In genomic region chr6:43444601-43445000, GRCh38 we compare ENCODE assay signal across 17 cellular contexts.
"Had no signal": no experiment of that assay in that cellular context is flagged by ENCODE, and none has a peak within 500 bp of the region (broad histone marks: within the 10 kb centered on the region; RNA-seq: fewer than 3 reads in every experiment).

No MANE protein-coding gene starts in this region.

- DNase-seq: esophagus squamous epithelium; glutamatergic neuron; kidney; left colon; left ventricle myocardium superior; mesendoderm; naive B cell; stimulated activated CD4-positive, alpha-beta T cell treated with anti-CD3 and anti-CD28 coated beads, Interleukin-2, amount 100 ng/mL, for 48 hours; upper lobe of right lung had no signal

- H3K27ac ChIP-seq: esophagus squamous epithelium, gastroesophageal sphincter, tibial nerve, upper lobe of right lung, vagina had no signal

- H3K4me1 Mint-ChIP-seq: nephron had no signal

- H3K4me3 Mint-ChIP-seq: dendritic cell treated with granulocyte-macrophage colony-stimulating factor and Interleukin-4, amounts not matched to agents 40 ng/mL and 50 ng/mL, for 4 days; nephron; stimulated activated naive CD8-positive, alpha-beta T cell treated with anti-CD3 and anti-CD28 coated beads, Interleukin-15, Interleukin-2, amounts not matched to agents 100 ng/mL and 50 ng/mL, for 24 hours had no signal

- H3K4me1 ChIP-seq: esophagus squamous epithelium, gastroesophageal sphincter, tibial nerve, upper lobe of right lung, vagina had no signal

- H3K4me2 ChIP-seq: smooth muscle cell had no signal

- H3K4me3 ChIP-seq: esophagus squamous epithelium, gastroesophageal sphincter, smooth muscle cell, tibial nerve, upper lobe of right lung, vagina had no signal

- ATAC-seq: gastroesophageal sphincter, left colon, left ventricle myocardium superior, right cardiac atrium, upper lobe of right lung had no signal

- H3K9me3 Mint-ChIP-seq: dendritic cell treated with granulocyte-macrophage colony-stimulating factor and Interleukin-4, amounts not matched to agents 40 ng/mL and 50 ng/mL, for 4 days; naive B cell; nephron; stimulated activated naive CD8-positive, alpha-beta T cell treated with anti-CD3 and anti-CD28 coated beads, Interleukin-15, Interleukin-2, amounts not matched to agents 100 ng/mL and 50 ng/mL, for 24 hours had no signal

- H3K27me3 Mint-ChIP-seq: dendritic cell treated with granulocyte-macrophage colony-stimulating factor and Interleukin-4, amounts not matched to agents 40 ng/mL and 50 ng/mL, for 4 days; naive B cell; stimulated activated naive CD8-positive, alpha-beta T cell treated with anti-CD3 and anti-CD28 coated beads, Interleukin-15, Interleukin-2, amounts not matched to agents 100 ng/mL and 50 ng/mL, for 24 hours had no signal

- H3K27ac Mint-ChIP-seq: dendritic cell treated with granulocyte-macrophage colony-stimulating factor and Interleukin-4, amounts not matched to agents 40 ng/mL and 50 ng/mL, for 4 days; nephron; stimulated activated naive CD8-positive, alpha-beta T cell treated with anti-CD3 and anti-CD28 coated beads, Interleukin-15, Interleukin-2, amounts not matched to agents 100 ng/mL and 50 ng/mL, for 24 hours had no signal

- H3K27me3 ChIP-seq: esophagus squamous epithelium, gastroesophageal sphincter, tibial nerve, upper lobe of right lung, vagina had no signal

- H3K9me3 ChIP-seq: esophagus squamous epithelium, gastroesophageal sphincter, tibial nerve, upper lobe of right lung, vagina had no signal
